In genomic region chr10:44925224-44925623, GRCh38 we compare ENCODE assay signal across 12 cellular contexts. TPM values are rescaled to one million over a fixed set of nuclear protein-coding genes. Genes with fewer than 3 reads are reported as not detected.
DNase-seq lines count a peak whose midpoint lies in the region; ATAC-seq, FAIRE-seq and TF ChIP-seq lines count a peak whose summit lies in the region.
"Had no signal": no experiment of that assay in that cellular context is flagged by ENCODE, and none has a peak within 500 bp of the region (broad histone marks: within the 10 kb centered on the region; RNA-seq: fewer than 3 reads in every experiment).

No MANE protein-coding gene starts in this region.

- H3K4me3 ChIP-seq in GM12878, result no peak overlapping the region
- no peak overlapping the region for H3K4me3 ChIP-seq in neuronal stem cell (ENCODE audit: low read length in 2 of 2)

- SMC1A ChIA-PET in GM12878 (lab: Charles Lee; ENCODE audit: uncharacterized antibody, unreplicated experiment), result interaction anchor here (0.8 to 1.0 kb wide), 4 partner anchors 15 to 75 kb away, joined by 3 to 5 read pairs (median 4); partner anchors contain the start of gene TMEM72

- no peak for TF ChIP-seq EP300 in GM12878 (IDR thresholded peaks at IDR 0.05; ENCODE audit: borderline replicate concordance in 1 of 2, control insufficient read depth in 1 of 2, low read depth in 2 of 2, low read length in 2 of 2)

- no peak for TF ChIP-seq RAD21 in GM12878 (IDR thresholded peaks at IDR 0.05; ENCODE audit: insufficient read depth, low read depth, low read length)

- no peak overlapping the region for H3K23ac ChIP-seq in neuronal stem cell (ENCODE audit: low read depth, low read length, poor library complexity)

- peak; percentile 26 for DNase-seq in SIG-M5 treated with dmso at 0.1 percent for 504 hours (lab: John Stamatoyannopoulos, UW; ENCODE audit: unreplicated experiment)
- no peak for DNase-seq in SIG-M5 (lab: John Stamatoyannopoulos, UW)
- peak; percentile 34 for DNase-seq in NAMALWA (ENCODE audit: low spot score)
- no peak for DNase-seq in GM12878 (ENCODE audit: low read depth, low spot score)
- peak; percentile 66 for DNase-seq in neuronal stem cell (ENCODE audit: low spot score)
- DNase-seq in LoVo (ENCODE audit: low spot score), result no peak
- DNase-seq in NCI-H774 (lab: John Stamatoyannopoulos, UW), result no peak
- DNase-seq: GOT3, natural killer cell, T-helper 17 cell had no signal

- POLR2A ChIA-PET in GM12878 (lab: Charles Lee), result interaction anchor here (0.6 kb wide), 1 partner anchor 21 kb away, joined by 3 read pairs; no protein-coding TSS in a partner anchor

- no peaks in the 10 kb centered on the region for H3K79me1 ChIP-seq in neuronal stem cell (ENCODE audit: low read depth, low read length)

- no peak overlapping the region for H3K9ac ChIP-seq in GM12878 (ENCODE audit: control insufficient read depth, insufficient read depth, low read length)
- H3K9ac ChIP-seq in neuronal stem cell (ENCODE audit: low read depth, low read length, poor library complexity), result no peak overlapping the region

- H2AK5ac ChIP-seq in neuronal stem cell (ENCODE audit: low read depth, low read length), result no peak overlapping the region

- CTCF ChIA-PET in GM12878 (lab: Yijun Ruan, JAX), result interaction anchor here (0.6 to 1.3 kb wide), 6 partner anchors 9 to 358 kb away, joined by 3 to 4 read pairs (median 3); partner anchors contain the start of gene TMEM72

- no peak for TF ChIP-seq POLR2A in GM12878 (IDR thresholded peaks at IDR 0.05; ENCODE audit: low read depth, low read length)

- no TSS peak for BruUV-seq in GM12878 (replicated peaks; lab: Mats Ljungman, UMichigan)

- peak; percentile 41 for ATAC-seq in GM12878
- no peak for ATAC-seq in HG03460 (IDR thresholded peaks at IDR 0.05; ENCODE audit: unreplicated experiment)
- ATAC-seq: T-helper 17 cell had no signal

- H3K4ac ChIP-seq in neuronal stem cell (ENCODE audit: low read length), result no peak overlapping the region

- no peak overlapping the region for H4K91ac ChIP-seq in neuronal stem cell (ENCODE audit: low read depth, low read length, poor library complexity)

- H3K27ac ChIP-seq in GM12878 (ENCODE audit: control insufficient read depth, insufficient read depth) (no peak overlapping the region), neuronal stem cell (replicated peaks; ENCODE audit: low read length) (no peak overlapping the region)

- 32% methylated on average over 7 of the region's 7 CpGs for WGBS in GM12878 (ENCODE audit: insufficient coverage, insufficient replicate concordance, low lambda C conversion rate, missing lambda C conversion rate)
- no CpG with 5 or more reads among the region's 7 CpGs for WGBS in neuronal stem cell (ENCODE audit: extremely low coverage in 2 of 2, insufficient read length in 2 of 2, insufficient replicate concordance in 1 of 2), 2 donors

- H3K9me3 ChIP-seq in GM12878 (replicated peaks; ENCODE audit: control insufficient read depth, insufficient read depth, low read length) (no peaks in the 10 kb centered on the region), neuronal stem cell (replicated peaks in 1 of 2; ENCODE audit: control insufficient read depth in 2 of 2, insufficient read depth in 1 of 2, low read depth in 1 of 2, low read length in 2 of 2) (peaks cover 0 to 5% of the 10 kb centered on the region in 2 donors)

- no peak overlapping the region for H2BK120ac ChIP-seq in neuronal stem cell (ENCODE audit: low read depth, low read length)

- intact Hi-C loops in GM12878 (cut with micrococcal nuclease; ENCODE audit: unreplicated experiment), result no loop called here

- H2BK5ac ChIP-seq in neuronal stem cell (ENCODE audit: low read length), result no peak overlapping the region

- H3K79me2 ChIP-seq in GM12878 (ENCODE audit: control insufficient read depth, insufficient read depth, low read length), result no peaks in the 10 kb centered on the region

- no peak for FAIRE-seq in GM12878 (lab: Jason Lieb, UNC)

- H3K14ac ChIP-seq in neuronal stem cell (ENCODE audit: low read length), result no peak overlapping the region

- no peak overlapping the region for H2BK15ac ChIP-seq in neuronal stem cell (ENCODE audit: low read length)

- H3K27me3 ChIP-seq in GM12878 (replicated peaks in 1 of 2; ENCODE audit: control insufficient read depth in 2 of 2, insufficient read depth in 2 of 2, low read length in 1 of 2) (peaks cover 0 to 1% of the 10 kb centered on the region in 2 experiments; a peak in 1 of 4 replicates), neuronal stem cell (ENCODE audit: control insufficient read depth in 3 of 3, insufficient read depth in 3 of 3, low read depth in 1 of 3, low read length in 3 of 3) (no peaks in the 10 kb centered on the region)

- H3K18ac ChIP-seq in neuronal stem cell (ENCODE audit: low read length), result peak overlapping the region; percentile 58

- H3K36me3 ChIP-seq in GM12878 (ENCODE audit: control insufficient read depth in 2 of 2, insufficient read depth in 2 of 2, low read length in 1 of 2), result no peaks in the 10 kb centered on the region; a peak in 1 of 4 replicates
- no peaks in the 10 kb centered on the region for H3K36me3 ChIP-seq in neuronal stem cell (replicated peaks in 1 of 2; ENCODE audit: control insufficient read depth in 2 of 2, insufficient read depth in 2 of 2, low read length in 2 of 2)

- in situ Hi-C loops in GM12878 (cut with MboI), result no loop called here

- H2AFZ ChIP-seq in GM12878 (ENCODE audit: control insufficient read depth, low read depth, low read length) (no peak overlapping the region), neuronal stem cell (ENCODE audit: low read length) (no peak overlapping the region)

- RAD21 ChIA-PET in GM12878 (lab: Charles Lee; ENCODE audit: unreplicated experiment), result interaction anchor here (1.2 to 1.5 kb wide), 5 partner anchors 44 to 64 kb away, joined by 3 to 5 read pairs (median 5); no protein-coding TSS in a partner anchor

- H3K4me1 ChIP-seq in GM12878 (ENCODE audit: control insufficient read depth, insufficient read depth, low read length) (no peaks in the 10 kb centered on the region), neuronal stem cell (ENCODE audit: control insufficient read depth in 2 of 2, insufficient read depth in 1 of 2, low read depth in 1 of 2, low read length in 2 of 2) (peaks cover 3 to 11% of the 10 kb centered on the region in 2 donors)

- no peaks in the 10 kb centered on the region for H4K20me1 ChIP-seq in GM12878 (ENCODE audit: control insufficient read depth, insufficient read depth)

- peak in 1 of 3 experiments; percentile 44; a peak in 2 of 6 replicates for TF ChIP-seq CTCF in GM12878 (IDR thresholded peaks at IDR 0.05 in 2 of 3, conservative IDR thresholded peaks at IDR 0.05 in 1 of 3; ENCODE audit: control insufficient read depth in 2 of 3, extremely low read depth in 1 of 3, insufficient read depth in 1 of 3, low read depth in 3 of 3, low read length in 3 of 3)

- H4K8ac ChIP-seq in neuronal stem cell (ENCODE audit: low read depth, low read length), result no peak overlapping the region

- no peak overlapping the region for H3K4me2 ChIP-seq in GM12878 (ENCODE audit: control insufficient read depth, insufficient read depth)
- no peak overlapping the region for H3K4me2 ChIP-seq in neuronal stem cell (ENCODE audit: insufficient read depth, low read length, poor library complexity, severe bottlenecking)

- H2BK12ac ChIP-seq in neuronal stem cell (ENCODE audit: low read length), result no peak overlapping the region

RNA-seq across cellular contexts. Expression of gene TMEM72, which starts 14.1 kb away (rescaled TPM):
- not detected in 2 replicates for total RNA-seq in GM12878 (2013; cell fraction: nucleolus; rRNA removed)
- total RNA-seq in GM12878 (2014; rRNA removed) (not detected in 2 replicates), GM12878 (2014; rRNA removed; fragmentation: Illumina TruSeq; extraction: Trizol) (not detected in 2 replicates), GM12878 (2021) (not detected in 2 replicates)
- polyA plus RNA-seq in GM12878 (2011; ENCODE audit: low read depth), result not detected
- polyA plus RNA-seq in GM12878 (2011; rRNA removed) (0.07 and 0.12 TPM in 2 replicates), GM12878 (2014; fragmentation: Illumina TruSeq; extraction: Trizol) (not detected in 2 replicates), GM12878 (2014; fragmentation: Nextera tagmentation; extraction: Ambion mirVana) (not detected), GM12878 (2014; rRNA removed) (not detected in 2 replicates), GM12878 (2016; fragmentation: Nextera tagmentation; extraction: Ambion mirVana) (not detected)
- polyA plus RNA-seq in GM12878 (2011; cell fraction: cytosol; rRNA removed), result 0.21 and 0.32 TPM in 2 replicates
- 0.28 and 0.42 TPM in 2 replicates for polyA plus RNA-seq in GM12878 (2011; cell fraction: nucleus; rRNA removed)
- polyA plus RNA-seq in GM12878 (2012), result 0.08 TPM in 1 of 2 replicates, not detected in the other
- polyA minus RNA-seq in GM12878 (2011; rRNA and poly(A)+ RNA removed), result 0.29 and 0.41 TPM in 2 replicates
- not detected in 2 replicates for polyA minus RNA-seq in GM12878 (2011; cell fraction: cytosol; rRNA and poly(A)+ RNA removed)
- polyA minus RNA-seq in GM12878 (2011; cell fraction: nucleus; rRNA and poly(A)+ RNA removed), result 0.12 TPM in 1 of 2 replicates, not detected in the other
- polyA plus RNA-seq in neuronal stem cell (2013, experiment 1 of 2), result not detected
- polyA plus RNA-seq in neuronal stem cell (2013, experiment 2 of 2), result 0.03 TPM
- total RNA-seq: dermis microvascular lymphatic vessel endothelial cell, natural killer cell, T-helper 17 cell had no signal

RNA-seq across cellular contexts. Expression of gene RASSF4, which starts 34.4 kb away (rescaled TPM):
- total RNA-seq in GM12878 (2013; cell fraction: nucleolus; rRNA removed), result 175 and 194 TPM in 2 replicates
- total RNA-seq in GM12878 (2014; rRNA removed) (15.6 and 16.5 TPM in 2 replicates), GM12878 (2014; rRNA removed; fragmentation: Illumina TruSeq; extraction: Trizol) (10.9 and 11.9 TPM in 2 replicates), GM12878 (2021) (20.0 and 21.1 TPM in 2 replicates)
- polyA plus RNA-seq in GM12878 (2011; ENCODE audit: low read depth), result 9.8 TPM
- polyA plus RNA-seq in GM12878 (2011; rRNA removed) (50.8 and 71.1 TPM in 2 replicates), GM12878 (2014; fragmentation: Illumina TruSeq; extraction: Trizol) (6.3 and 10.7 TPM in 2 replicates), GM12878 (2014; fragmentation: Nextera tagmentation; extraction: Ambion mirVana) (1 to 10 TPM; 3.7 to 4.0 TPM), GM12878 (2014; rRNA removed) (17.1 and 19.4 TPM in 2 replicates), GM12878 (2016; fragmentation: Nextera tagmentation; extraction: Ambion mirVana) (10 to 100 TPM; 17.1 to 19.1 TPM)
- polyA plus RNA-seq in GM12878 (2011; cell fraction: cytosol; rRNA removed), result 55.8 and 83.7 TPM in 2 replicates
- 307 and 389 TPM in 2 replicates for polyA plus RNA-seq in GM12878 (2011; cell fraction: nucleus; rRNA removed)
- polyA plus RNA-seq in GM12878 (2012), result 16.9 and 18.3 TPM in 2 replicates
- polyA minus RNA-seq in GM12878 (2011; rRNA and poly(A)+ RNA removed), result 45.6 and 75.7 TPM in 2 replicates
- 17.1 and 19.4 TPM in 2 replicates for polyA minus RNA-seq in GM12878 (2011; cell fraction: cytosol; rRNA and poly(A)+ RNA removed)
- polyA minus RNA-seq in GM12878 (2011; cell fraction: nucleus; rRNA and poly(A)+ RNA removed), result 66.4 and 98.8 TPM in 2 replicates
- 13.0 TPM for polyA plus RNA-seq in neuronal stem cell (2013, experiment 1 of 2)
- polyA plus RNA-seq in neuronal stem cell (2013, experiment 2 of 2), result 13.1 TPM

RNA-seq across cellular contexts. Expression of gene DEPP1, which starts 53.4 kb away (rescaled TPM):
- 23.8 and 31.1 TPM in 2 replicates for total RNA-seq in GM12878 (2013; cell fraction: nucleolus; rRNA removed)
- total RNA-seq in GM12878 (2014; rRNA removed), result 7.8 and 8.4 TPM in 2 replicates
- 5.6 and 5.7 TPM in 2 replicates for total RNA-seq in GM12878 (2014; rRNA removed; fragmentation: Illumina TruSeq; extraction: Trizol)
- total RNA-seq in GM12878 (2021), result 8.6 and 8.9 TPM in 2 replicates
- 1.2 TPM for polyA plus RNA-seq in GM12878 (2011; ENCODE audit: low read depth)
- 2.4 and 4.5 TPM in 2 replicates for polyA plus RNA-seq in GM12878 (2011; rRNA removed)
- polyA plus RNA-seq in GM12878 (2011; cell fraction: cytosol; rRNA removed), result 5.2 and 6.2 TPM in 2 replicates
- polyA plus RNA-seq in GM12878 (2011; cell fraction: nucleus; rRNA removed), result 3.0 and 3.7 TPM in 2 replicates
- 2.1 and 4.4 TPM in 2 replicates for polyA plus RNA-seq in GM12878 (2012)
- 3.8 and 6.1 TPM in 2 replicates for polyA plus RNA-seq in GM12878 (2014; fragmentation: Illumina TruSeq; extraction: Trizol)
- 1 to 10 TPM; 1.7 to 1.8 TPM for polyA plus RNA-seq in GM12878 (2014; fragmentation: Nextera tagmentation; extraction: Ambion mirVana)
- 8.5 TPM in 2 replicates for polyA plus RNA-seq in GM12878 (2014; rRNA removed)
- 10 to 100 TPM; 11.0 to 12.1 TPM for polyA plus RNA-seq in GM12878 (2016; fragmentation: Nextera tagmentation; extraction: Ambion mirVana)
- 6.1 and 8.3 TPM in 2 replicates for polyA minus RNA-seq in GM12878 (2011; rRNA and poly(A)+ RNA removed)
- 2.6 and 3.1 TPM in 2 replicates for polyA minus RNA-seq in GM12878 (2011; cell fraction: cytosol; rRNA and poly(A)+ RNA removed)
- 8.7 and 10.1 TPM in 2 replicates for polyA minus RNA-seq in GM12878 (2011; cell fraction: nucleus; rRNA and poly(A)+ RNA removed)
- 0.22 TPM for polyA plus RNA-seq in neuronal stem cell (2013, experiment 1 of 2)
- polyA plus RNA-seq in neuronal stem cell (2013, experiment 2 of 2), result 0.26 TPM
- total RNA-seq: natural killer cell had no signal

Comparison
In these comparisons a context has a peak if more than half of its experiments do, and no peak if none do; other contexts are left out.
1. DNase-seq: peak in SIG-M5 treated with dmso at 0.1 percent for 504 hours (single experiment), NAMALWA (single experiment) and neuronal stem cell (single experiment); none in SIG-M5 (single experiment), GM12878 (single experiment), LoVo (single experiment) and NCI-H774 (single experiment).